In genomic region chr16:84036982-84037425, GRCh38 we compare ENCODE assay signal across 27 cellular contexts. TPM values are rescaled to one million over a fixed set of nuclear protein-coding genes. Genes with fewer than 3 reads are reported as not detected.
"Had no signal": no experiment of that assay in that cellular context is flagged by ENCODE, and none has a peak within 500 bp of the region (broad histone marks: within the 10 kb centered on the region; RNA-seq: fewer than 3 reads in every experiment).

No MANE protein-coding gene starts in this region.

- H3K9me3 ChIP-seq: body of pancreas, ovary, prostate gland had no signal

- ATAC-seq: activated CD8-positive, alpha-beta T cell treated with anti-CD3 and anti-CD28 coated beads for 36 hours; body of pancreas; left lung; natural killer cell had no signal

- H3K27me3 ChIP-seq: body of pancreas, ovary had no signal

- H3K4me1 ChIP-seq: body of pancreas, left lung, prostate gland, tibial artery had no signal

- H3K36me3 ChIP-seq: left lung, ovary, prostate gland, tibial artery, WERI-Rb-1 had no signal

- H3K4me1 Mint-ChIP-seq: activated CD4-positive, alpha-beta T cell treated with anti-CD3 and anti-CD28 coated beads, Interleukin-2, amount 10 ng/mL, durations not matched to agents 7 days and 5 days; activated naive CD4-positive, alpha-beta T cell treated with anti-CD3 and anti-CD28 coated beads, Interleukin-2, amount 50 U/mL, for 24 hours; natural killer cell had no signal

- H3K27ac ChIP-seq: body of pancreas, left lung, ovary, prostate gland, skin epidermis, tibial artery, WERI-Rb-1 had no signal

- DNase-seq: activated CD4-positive, alpha-beta T cell treated with anti-CD3 and anti-CD28 coated beads, Interleukin-2, amount 10 ng/mL, durations not matched to agents 7 days and 5 days; activated CD4-positive, CD25-positive, alpha-beta regulatory T cell treated with anti-CD3 and anti-CD28 coated beads, Interleukin-2, amount 50 U/mL, for 72 hours; activated CD8-positive, alpha-beta T cell treated with anti-CD3 and anti-CD28 coated beads for 36 hours; activated gamma-delta T cell; anterior cingulate cortex; body of pancreas; effector CD4-positive, alpha-beta T cell; foreskin fibroblast; kidney; mammary epithelial cell; midbrain; natural killer cell; ovary; stimulated activated CD4-positive, alpha-beta T cell treated with anti-CD3 and anti-CD28 coated beads, Interleukin-1b, Interleukin-23, amount 100 ng/mL, for 48 hours; substantia nigra; tibial artery; WERI-Rb-1 had no signal

- H3K9me3 Mint-ChIP-seq: activated naive CD4-positive, alpha-beta T cell treated with anti-CD3 and anti-CD28 coated beads, Interleukin-2, amount 50 U/mL, for 24 hours; natural killer cell; stimulated activated naive CD8-positive, alpha-beta T cell treated with anti-CD3 and anti-CD28 coated beads, Interleukin-15, Interleukin-2, amounts not matched to agents 100 ng/mL and 50 ng/mL, for 24 hours had no signal

- H3K4me3 Mint-ChIP-seq: activated CD4-positive, alpha-beta T cell treated with anti-CD3 and anti-CD28 coated beads, Interleukin-2, amount 10 ng/mL, durations not matched to agents 7 days and 5 days; activated CD8-positive, alpha-beta T cell treated with anti-CD3 and anti-CD28 coated beads for 36 hours; activated naive CD4-positive, alpha-beta T cell treated with anti-CD3 and anti-CD28 coated beads, Interleukin-2, amount 50 U/mL, for 24 hours; activated T-helper 1 cell treated with anti-CD3 and anti-CD28 coated beads, Interleukin-12 subunit alpha, Interleukin-12 subunit beta, Interleukin-2, Interleukin-4 antibody, amounts not matched to agents 30 ng/mL and 10 ng/mL and 1 ng/mL, durations not matched to agents 14 hours and 24 hours and 36 hours; dendritic cell treated with granulocyte-macrophage colony-stimulating factor and Interleukin-4, amounts not matched to agents 40 ng/mL and 50 ng/mL, for 4 days; natural killer cell; stimulated activated naive CD8-positive, alpha-beta T cell treated with anti-CD3 and anti-CD28 coated beads, Interleukin-15, Interleukin-2, amounts not matched to agents 100 ng/mL and 50 ng/mL, for 24 hours had no signal

- H3K36me3 Mint-ChIP-seq: activated naive CD4-positive, alpha-beta T cell treated with anti-CD3 and anti-CD28 coated beads, Interleukin-2, amount 50 U/mL, for 24 hours; natural killer cell had no signal

- H3K4me3 ChIP-seq: body of pancreas, left lung, ovary, prostate gland, skin epidermis, tibial artery had no signal

- H3K27ac Mint-ChIP-seq: activated CD4-positive, alpha-beta T cell treated with anti-CD3 and anti-CD28 coated beads, Interleukin-2, amount 10 ng/mL, durations not matched to agents 7 days and 5 days; activated CD8-positive, alpha-beta T cell treated with anti-CD3 and anti-CD28 coated beads for 36 hours; activated naive CD4-positive, alpha-beta T cell treated with anti-CD3 and anti-CD28 coated beads, Interleukin-2, amount 50 U/mL, for 24 hours; activated T-helper 1 cell treated with anti-CD3 and anti-CD28 coated beads, Interleukin-12 subunit alpha, Interleukin-12 subunit beta, Interleukin-2, Interleukin-4 antibody, amounts not matched to agents 30 ng/mL and 10 ng/mL and 1 ng/mL, durations not matched to agents 14 hours and 24 hours and 36 hours; dendritic cell treated with granulocyte-macrophage colony-stimulating factor and Interleukin-4, amounts not matched to agents 40 ng/mL and 50 ng/mL, for 4 days; natural killer cell; stimulated activated naive CD8-positive, alpha-beta T cell treated with anti-CD3 and anti-CD28 coated beads, Interleukin-15, Interleukin-2, amounts not matched to agents 100 ng/mL and 50 ng/mL, for 24 hours had no signal

RNA-seq across cellular contexts. Expression of gene SLC38A8, which starts 5.6 kb away (rescaled TPM):
- total RNA-seq: activated CD4-positive, alpha-beta T cell treated with anti-CD3 and anti-CD28 coated beads, Interleukin-2, amount 10 ng/mL, durations not matched to agents 7 days and 5 days; activated CD8-positive, alpha-beta T cell treated with anti-CD3 and anti-CD28 coated beads for 36 hours; activated T-helper 1 cell treated with anti-CD3 and anti-CD28 coated beads, Interleukin-12 subunit alpha, Interleukin-12 subunit beta, Interleukin-2, Interleukin-4 antibody, amounts not matched to agents 30 ng/mL and 10 ng/mL and 1 ng/mL, durations not matched to agents 14 hours and 24 hours and 36 hours; body of pancreas; epithelial cell of proximal tubule; fibroblast of lung; kidney; mammary epithelial cell; natural killer cell; prostate gland; ureter had no signal
- polyA plus RNA-seq: fibroblast of lung, mammary epithelial cell had no signal
